In the genomic region with DNA sequence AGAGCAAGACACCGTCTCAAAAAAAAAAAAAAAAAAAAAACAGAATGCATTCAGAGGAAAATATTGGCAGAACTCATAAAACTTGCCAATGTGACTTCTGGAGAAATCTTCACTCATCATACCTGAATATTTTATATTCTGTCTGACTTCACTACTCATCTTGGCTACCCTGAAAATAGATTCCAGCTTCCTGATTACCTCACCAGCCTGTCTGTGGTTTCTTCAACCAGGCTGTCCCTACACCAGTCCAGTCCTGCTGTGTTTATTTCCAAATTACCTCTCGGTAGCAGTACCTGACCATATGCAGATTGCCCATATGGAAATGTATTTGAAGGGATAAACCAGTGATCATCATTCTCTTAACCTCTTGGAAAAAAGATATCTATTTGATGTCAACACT, we compare ENCODE assay signal across 20 cellular contexts. TPM values are rescaled to one million over a fixed set of nuclear protein-coding genes. Genes with fewer than 3 reads are reported as not detected.
DNase-seq lines count a peak whose midpoint lies in the region; FAIRE-seq and TF ChIP-seq lines count a peak whose summit lies in the region.
"Had no signal": no experiment of that assay in that cellular context is flagged by ENCODE, and none has a peak within 500 bp of the region (broad histone marks: within the 10 kb centered on the region; RNA-seq: fewer than 3 reads in every experiment).

No MANE protein-coding gene starts in this region.

- TF ChIP-seq RAD21 in H1 (IDR thresholded peaks at IDR 0.05 in 1 of 2, conservative IDR thresholded peaks at IDR 0.05 in 1 of 2; ENCODE audit: low read depth in 2 of 2, low read length in 2 of 2): no peak

- no peaks in the 10 kb centered on the region for H3K36me3 ChIP-seq in H1 (ENCODE audit: control insufficient read depth in 2 of 4, insufficient read depth in 4 of 4, low read length in 3 of 4)
- H3K36me3 ChIP-seq in effector memory CD4-positive, alpha-beta T cell (ENCODE audit: control insufficient read depth, insufficient read depth, low read length): no peaks in the 10 kb centered on the region

- H3K4me2 ChIP-seq in H1 (ENCODE audit: insufficient read depth in 1 of 2, low read depth in 2 of 2, low read length in 2 of 2): no peak overlapping the region
- H3K4me2 ChIP-seq: PC-9 had no signal

- H2AK5ac ChIP-seq in H1 (ENCODE audit: low read depth, low read length): no peak overlapping the region

- no peaks in the 10 kb centered on the region for H3K27me3 ChIP-seq in H1 (replicated peaks in 1 of 4; ENCODE audit: control insufficient read depth in 3 of 4, extremely low read depth in 1 of 4, insufficient read depth in 3 of 4, low read length in 3 of 4)
- H3K27me3 ChIP-seq in effector memory CD4-positive, alpha-beta T cell (replicated peaks; ENCODE audit: control insufficient read depth, insufficient read depth, low read length, poor library complexity, severe bottlenecking): no peaks in the 10 kb centered on the region

- TF ChIP-seq CTCF in H1 (IDR thresholded peaks at IDR 0.05; ENCODE audit: control extremely low read depth in 1 of 3, insufficient read depth in 1 of 3, low read depth in 1 of 3, low read length in 3 of 3): no peak

- no peak for DNase-seq in H54 (ENCODE audit: insufficient read length, low spot score)
- peak; percentile 32 for DNase-seq in NCI-H226
- no peak for DNase-seq in H1 (ENCODE audit: low read depth in 1 of 2, low spot score in 2 of 2)
- DNase-seq in myocyte (ENCODE audit: low read depth): peak; percentile 23
- no peak for DNase-seq in midbrain (lab: John Stamatoyannopoulos, UW)
- no peak for DNase-seq in NCI-H446 (lab: John Stamatoyannopoulos, UW)
- DNase-seq in effector memory CD4-positive, alpha-beta T cell: no peak
- DNase-seq: GDM1, H9, KBM-7, NCI-H1092 treated with DMSO at 0.1 percent for 48 hours, NCI-H146, NCI-H2029, NCI-H446 treated with DMSO at 0.1 percent for 48 hours, NCI-H526 treated with DMSO at 0.1 percent for 48 hours, PC-9, RPMI8226, SHP77 had no signal

- H2BK20ac ChIP-seq in H1 (ENCODE audit: low read length): no peak overlapping the region

- H3K4me1 ChIP-seq in H1 (replicated peaks in 1 of 4; ENCODE audit: control insufficient read depth in 3 of 4, insufficient read depth in 4 of 4, low read length in 3 of 4): peaks cover 0 to 2% (median 0%) of the 10 kb centered on the region in 4 experiments; a peak in 1 of 7 replicates
- H3K4me1 ChIP-seq in effector memory CD4-positive, alpha-beta T cell (ENCODE audit: control insufficient read depth, insufficient read depth, low read length, poor library complexity, severe bottlenecking): no peaks in the 10 kb centered on the region

- TF ChIP-seq POLR2A in H54 (IDR thresholded peaks at IDR 0.05; ENCODE audit: low read depth, low read length) (no peak), H1 (IDR thresholded peaks at IDR 0.05; ENCODE audit: control extremely low read depth in 1 of 2, low read depth in 2 of 2, low read length in 2 of 2) (no peak)

- no peak overlapping the region for H3K23ac ChIP-seq in H1 (ENCODE audit: insufficient read length)

- no peaks in the 10 kb centered on the region for H3K79me2 ChIP-seq in H1 (ENCODE audit: control insufficient read depth in 1 of 2, insufficient read depth in 2 of 2, low read length in 2 of 2)

- no peak overlapping the region for H4K8ac ChIP-seq in H1 (ENCODE audit: extremely low read depth, insufficient read depth, low read length)

- no peak overlapping the region for H4K5ac ChIP-seq in H1 (ENCODE audit: insufficient read length, low read depth, low read length)

- H3K23me2 ChIP-seq in H1 (ENCODE audit: low read depth, low read length): no peaks in the 10 kb centered on the region; the same call in 1 of the 2 replicates

- H2BK12ac ChIP-seq in H1 (ENCODE audit: low read depth, low read length): no peak overlapping the region

- H3K4me3 ChIP-seq in H1 (ENCODE audit: extremely low read depth in 1 of 4, insufficient read depth in 2 of 4, low read depth in 3 of 4, low read length in 4 of 4): no peak overlapping the region
- H3K4me3 ChIP-seq in effector memory CD4-positive, alpha-beta T cell (ENCODE audit: insufficient read depth, low read depth, low read length, poor library complexity, severe bottlenecking): no peak overlapping the region
- H3K4me3 ChIP-seq: PC-9 had no signal

- FAIRE-seq in H54 (lab: Jason Lieb, UNC) (peak; percentile 53), H1 (lab: Jason Lieb, UNC) (no peak)
- FAIRE-seq: A204.1, HepG2 had no signal

- TF ChIP-seq EP300 in H1 (IDR thresholded peaks at IDR 0.05; ENCODE audit: borderline replicate concordance in 1 of 2, low read depth in 2 of 2, low read length in 2 of 2): no peak

- POLR2A ChIA-PET in H1 (lab: Charles Lee; ENCODE audit: partially characterized antibody): interaction anchor here (1.3 kb wide), 1 partner anchor 9 kb away, joined by 4 read pairs; a partner anchor contains a TSS

- H3K18ac ChIP-seq in H1 (ENCODE audit: extremely low read depth, low read length): no peak overlapping the region

- H2BK15ac ChIP-seq in H1 (ENCODE audit: low read length): no peak overlapping the region

- H3K9me3 ChIP-seq in H1 (ENCODE audit: insufficient read depth in 2 of 2, low read depth in 1 of 2, low read length in 1 of 2): no peaks in the 10 kb centered on the region
- H3K9me3 ChIP-seq in effector memory CD4-positive, alpha-beta T cell (ENCODE audit: control insufficient read depth, low read length): no peaks in the 10 kb centered on the region

- H4K20me1 ChIP-seq in H1 (replicated peaks in 1 of 2; ENCODE audit: control insufficient read depth in 1 of 2, insufficient read depth in 2 of 2, low read length in 2 of 2): no peaks in the 10 kb centered on the region

- H2BK120ac ChIP-seq in H1 (replicated peaks; ENCODE audit: low read depth, low read length): no peak overlapping the region

- CTCF ChIA-PET in H1 (lab: Charles Lee; ENCODE audit: partially characterized antibody): interaction anchor here (0.6 to 1.1 kb wide), 3 partner anchors 8 to 126 kb away, joined by 3 to 4 read pairs (median 3); a partner anchor contains a TSS

- H2AFZ ChIP-seq in H1 (ENCODE audit: low read length): no peak overlapping the region
- H2AFZ ChIP-seq: PC-9 had no signal

- no peak overlapping the region for H3K9ac ChIP-seq in H1 (replicated peaks in 1 of 4; ENCODE audit: extremely low read depth in 1 of 4, low read depth in 3 of 4, low read length in 3 of 4)

- H3K56ac ChIP-seq in H1 (replicated peaks; ENCODE audit: insufficient read length, low read depth, low read length): no peak overlapping the region

- H2BK5ac ChIP-seq in H1 (ENCODE audit: low read depth, low read length): no peak overlapping the region

- H3K14ac ChIP-seq in H1 (ENCODE audit: insufficient read length): no peak overlapping the region

- H4K91ac ChIP-seq in H1 (replicated peaks; ENCODE audit: insufficient read length, low read length): peak overlapping the region; percentile 54

- H3K79me1 ChIP-seq in H1 (ENCODE audit: low read depth, low read length): no peaks in the 10 kb centered on the region

- 86% methylated on average over 1 of the region's 2 CpGs; no CpG with 5 or more reads in 1 of the 2 experiments for WGBS in H1 (ENCODE audit: extremely low coverage in 1 of 2, insufficient coverage in 1 of 2, insufficient read length in 1 of 2, insufficient replicate concordance in 2 of 2, low coverage in 1 of 2, low lambda C conversion rate in 2 of 2, missing lambda C conversion rate in 1 of 2), 2 experiments

- no peak overlapping the region for H3K27ac ChIP-seq in H1 (ENCODE audit: low read depth, low read length)
- H3K27ac ChIP-seq in effector memory CD4-positive, alpha-beta T cell (ENCODE audit: insufficient read depth, low read length, poor library complexity, severe bottlenecking): no peak overlapping the region
- H3K27ac ChIP-seq: PC-9 had no signal

- no peak overlapping the region for H3K4ac ChIP-seq in H1 (replicated peaks; ENCODE audit: insufficient read length, low read depth, low read length)

TF ChIP-seq in H1, 55 proteins besides CTCF, POLR2A, EP300 and RAD21:
- TF ChIP-seq RBBP5 (IDR thresholded peaks at IDR 0.05; ENCODE audit: borderline replicate concordance, low read depth, low read length) (no peak), SP2 (IDR thresholded peaks at IDR 0.05; ENCODE audit: low read length) (no peak), EZH2 (IDR thresholded peaks at IDR 0.05; ENCODE audit: low read depth, low read length, severe bottlenecking) (no peak), NRF1 (IDR thresholded peaks at IDR 0.05; ENCODE audit: low read depth, low read length) (no peak), KDM5A (IDR thresholded peaks at IDR 0.05; ENCODE audit: low read length) (no peak), SRF (IDR thresholded peaks at IDR 0.05; ENCODE audit: low read depth, low read length) (no peak), MAFK (IDR thresholded peaks at IDR 0.05; ENCODE audit: low read depth, low read length) (no peak)

RNA-seq across cellular contexts. Expression of a gene that starts 9.3 kb away (rescaled TPM):
- 40.5 and 48.6 TPM in 2 replicates for total RNA-seq in H1 (2021; fragmentation: NEBNext Ultra II Directional; extraction: Animal tissue kit (Norgen Biotek cat#: 25700))
- polyA plus RNA-seq in H1 (2011; rRNA removed): 31.1 and 60.4 TPM in 2 replicates
- polyA plus RNA-seq in H1 (2011; cell fraction: cytosol; rRNA removed): 41.2 TPM
- 23.9 TPM for polyA plus RNA-seq in H1 (2011; cell fraction: nucleus; rRNA removed)
- 56.4 to 73.6 TPM (median 61.0 TPM) in 4 replicates for polyA plus RNA-seq in H1 (2012, experiment 1 of 2)
- polyA plus RNA-seq in H1 (2012, experiment 2 of 2): 20.1 TPM
- polyA plus RNA-seq in H1 (2013, experiment 1 of 2): 29.6 TPM
- polyA plus RNA-seq in H1 (2013, experiment 2 of 2): 29.3 TPM
- polyA minus RNA-seq in H1 (2011; rRNA and poly(A)+ RNA removed): 48.5 and 64.9 TPM in 2 replicates
- polyA minus RNA-seq in H1 (2011; cell fraction: cytosol; rRNA and poly(A)+ RNA removed): 31.2 TPM
- polyA minus RNA-seq in H1 (2011; cell fraction: nucleus; rRNA and poly(A)+ RNA removed): 73.6 TPM
- 24.2 and 54.8 TPM in 2 replicates for total RNA-seq in myocyte
- 10.2 TPM for polyA plus RNA-seq in myocyte (2012)
- total RNA-seq: HepG2 had no signal
- polyA plus RNA-seq: HepG2 had no signal

Comparison
In these comparisons a context has a peak if more than half of its experiments do, and no peak if none do; other contexts are left out.
1. DNase-seq: peak in NCI-H226 (single experiment) and myocyte (single experiment); none in H54 (single experiment), H1 (0 of 2), midbrain (single experiment), NCI-H446 (0 of 2) and effector memory CD4-positive, alpha-beta T cell (0 of 3).